In genomic region chr6:33607784-33608161, GRCh38 we compare ENCODE assay signal across 1 cellular context.
TF ChIP-seq lines count a peak whose summit lies in the region.

No MANE protein-coding gene starts in this region.

TF ChIP-seq in IMR-90, 13 proteins besides CTCF, POLR2A, EP300 and RAD21:
- TF ChIP-seq CHD1 (IDR thresholded peaks at IDR 0.05; ENCODE audit: low read depth, low read length), result no peak
- TF ChIP-seq, protein P1, sequence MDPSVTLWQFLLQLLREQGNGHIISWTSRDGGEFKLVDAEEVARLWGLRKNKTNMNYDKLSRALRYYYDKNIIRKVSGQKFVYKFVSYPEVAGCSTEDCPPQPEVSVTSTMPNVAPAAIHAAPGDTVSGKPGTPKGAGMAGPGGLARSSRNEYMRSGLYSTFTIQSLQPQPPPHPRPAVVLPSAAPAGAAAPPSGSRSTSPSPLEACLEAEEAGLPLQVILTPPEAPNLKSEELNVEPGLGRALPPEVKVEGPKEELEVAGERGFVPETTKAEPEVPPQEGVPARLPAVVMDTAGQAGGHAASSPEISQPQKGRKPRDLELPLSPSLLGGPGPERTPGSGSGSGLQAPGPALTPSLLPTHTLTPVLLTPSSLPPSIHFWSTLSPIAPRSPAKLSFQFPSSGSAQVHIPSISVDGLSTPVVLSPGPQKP (IDR thresholded peaks at IDR 0.05; ENCODE audit: borderline replicate concordance, low read depth, low read length), result no peak
- no peak for TF ChIP-seq MAZ (IDR thresholded peaks at IDR 0.05; ENCODE audit: borderline replicate concordance, low read depth, low read length)
- no peak for TF ChIP-seq RCOR1 (IDR thresholded peaks at IDR 0.05; ENCODE audit: insufficient replicate concordance, low read length)
- TF ChIP-seq CEBPB (IDR thresholded peaks at IDR 0.05; ENCODE audit: low read depth, low read length), result no peak
- no peak for TF ChIP-seq MAFK (IDR thresholded peaks at IDR 0.05; ENCODE audit: low read depth, low read length)
- no peak for TF ChIP-seq NFE2L2 (IDR thresholded peaks at IDR 0.05; ENCODE audit: low read depth, low read length)
- TF ChIP-seq FOS (IDR thresholded peaks at IDR 0.05; ENCODE audit: low read depth, low read length), result no peak
- TF ChIP-seq, protein P2, sequence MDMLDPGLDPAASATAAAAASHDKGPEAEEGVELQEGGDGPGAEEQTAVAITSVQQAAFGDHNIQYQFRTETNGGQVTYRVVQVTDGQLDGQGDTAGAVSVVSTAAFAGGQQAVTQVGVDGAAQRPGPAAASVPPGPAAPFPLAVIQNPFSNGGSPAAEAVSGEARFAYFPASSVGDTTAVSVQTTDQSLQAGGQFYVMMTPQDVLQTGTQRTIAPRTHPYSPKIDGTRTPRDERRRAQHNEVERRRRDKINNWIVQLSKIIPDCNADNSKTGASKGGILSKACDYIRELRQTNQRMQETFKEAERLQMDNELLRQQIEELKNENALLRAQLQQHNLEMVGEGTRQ (IDR thresholded peaks at IDR 0.05; ENCODE audit: low read depth, low read length), result no peak
- TF ChIP-seq BHLHE40 (IDR thresholded peaks at IDR 0.05; ENCODE audit: low read depth, low read length), result no peak
- no peak for TF ChIP-seq RFX5 (IDR thresholded peaks at IDR 0.05; ENCODE audit: low read depth, low read length)
- TF ChIP-seq SMC3 (IDR thresholded peaks at IDR 0.05; ENCODE audit: low read depth, low read length), result no peak
- TF ChIP-seq MXI1 (IDR thresholded peaks at IDR 0.05; ENCODE audit: borderline replicate concordance, low read depth, low read length), result no peak
